ENCODE assay signal across 1 cellular context in genomic region chr2:229343661-229344060, GRCh38.
TF ChIP-seq lines count a peak whose summit lies in the region.

No MANE protein-coding gene starts in this region.

TF ChIP-seq in GM23338, 12 proteins besides CTCF, POLR2A, EP300 and RAD21 (continued from another document):
- TF ChIP-seq ZNF462 (CRISPR knock-in tag; IDR thresholded peaks at IDR 0.05) (no peak), ZNF331 (CRISPR knock-in tag; IDR thresholded peaks at IDR 0.05; ENCODE audit: low read depth) (no peak), NANOG (IDR thresholded peaks at IDR 0.05; ENCODE audit: borderline replicate concordance) (no peak)
